ENCODE assay signal across 15 cellular contexts in genomic region chr6:111593516-111593824, GRCh38. TPM values are rescaled to one million over a fixed set of nuclear protein-coding genes. Genes with fewer than 3 reads are reported as not detected.
DNase-seq lines count a peak whose midpoint lies in the region; ATAC-seq and TF ChIP-seq lines count a peak whose summit lies in the region.
"Had no signal": no experiment of that assay in that cellular context is flagged by ENCODE, and none has a peak within 500 bp of the region (broad histone marks: within the 10 kb centered on the region; RNA-seq: fewer than 3 reads in every experiment).

No MANE protein-coding gene starts in this region.

- peak overlapping the region; percentile 31 for H3K4me3 Mint-ChIP-seq in type B pancreatic cell
- H3K4me3 Mint-ChIP-seq: activated naive CD8-positive, alpha-beta T cell; activated T-cell treated with anti-CD3 and anti-CD28 coated beads, Interleukin-2, amount 50 U/mL, for 4 hours; central memory CD8-positive, alpha-beta T cell had no signal

- H3K36me3 ChIP-seq in esophagus muscularis mucosa: peaks cover 0 to 9% (median 3%) of the 10 kb centered on the region in 4 donors
- H3K36me3 ChIP-seq in neuronal stem cell (replicated peaks in 1 of 2; ENCODE audit: control insufficient read depth in 2 of 2, insufficient read depth in 2 of 2, low read length in 2 of 2): peaks cover 0 to 1% of the 10 kb centered on the region in 2 donors

- no peak overlapping the region for H4K8ac ChIP-seq in neuronal stem cell (ENCODE audit: low read depth, low read length)

- no peak overlapping the region for H2BK15ac ChIP-seq in neuronal stem cell (ENCODE audit: low read length)

- no peak for ATAC-seq in GM19328 (IDR thresholded peaks at IDR 0.05; ENCODE audit: unreplicated experiment)
- ATAC-seq in left lobe of liver: no peak
- ATAC-seq: activated T-cell treated with anti-CD3 and anti-CD28 coated beads, Interleukin-2, amount 50 U/mL, for 4 hours had no signal

- H3K27me3 ChIP-seq in esophagus muscularis mucosa: no peaks in the 10 kb centered on the region
- H3K27me3 ChIP-seq in neuronal stem cell (ENCODE audit: control insufficient read depth in 3 of 3, insufficient read depth in 3 of 3, low read depth in 1 of 3, low read length in 3 of 3): no peaks in the 10 kb centered on the region
- H3K27me3 ChIP-seq: spleen had no signal

- peak overlapping the region; percentile 100 for H3K27ac ChIP-seq in RWPE1
- peak overlapping the region; percentile 80 to 88 (median 82) for H3K27ac ChIP-seq in esophagus muscularis mucosa (replicated peaks in 1 of 4)
- peak overlapping the region; percentile 48 for H3K27ac ChIP-seq in neuronal stem cell (replicated peaks; ENCODE audit: low read length)
- H3K27ac ChIP-seq: spleen had no signal

- H2BK5ac ChIP-seq in neuronal stem cell (ENCODE audit: low read length): no peak overlapping the region

- TF ChIP-seq CTCF in RWPE1 (conservative IDR thresholded peaks at IDR 0.05; ENCODE audit: low read depth) (no peak), esophagus muscularis mucosa (IDR thresholded peaks at IDR 0.05) (no peak), type B pancreatic cell (conservative IDR thresholded peaks at IDR 0.05) (no peak)

- H3K4me1 ChIP-seq in esophagus muscularis mucosa: peaks cover 66 to 77% (median 71%) of the 10 kb centered on the region in 4 donors
- H3K4me1 ChIP-seq in neuronal stem cell (ENCODE audit: control insufficient read depth in 2 of 2, insufficient read depth in 1 of 2, low read depth in 1 of 2, low read length in 2 of 2): peaks cover 3 to 15% of the 10 kb centered on the region in 2 donors

- H2BK12ac ChIP-seq in neuronal stem cell (ENCODE audit: low read length): no peak overlapping the region

- 64% methylated on average over 5 of the region's 5 CpGs for WGBS in esophagus muscularis mucosa
- WGBS in neuronal stem cell (ENCODE audit: extremely low coverage in 2 of 2, insufficient read length in 2 of 2, insufficient replicate concordance in 1 of 2), 2 donors: no CpG with 5 or more reads among the region's 5 CpGs

- DNase-seq in RWPE1 (ENCODE audit: low spot score) (no peak), esophagus muscularis mucosa (ENCODE audit: extremely low spot score) (no peak), neuronal stem cell (ENCODE audit: low spot score) (no peak), type B pancreatic cell (ENCODE audit: extremely low spot score, unreplicated experiment) (no peak), HK-2 (ENCODE audit: unreplicated experiment) (no peak), left lobe of liver (ENCODE audit: low spot score) (no peak)
- DNase-seq: activated CD4-positive, alpha-beta T cell treated with anti-CD3 and anti-CD28 coated beads, Interleukin-2, amount 50 U/mL, for 48 hours; activated T-cell treated with anti-CD3 and anti-CD28 coated beads, Interleukin-2, amount 50 U/mL, for 4 hours; DND-41; occipital lobe; spleen; stimulated activated naive CD4-positive, alpha-beta T cell had no signal

- no peak overlapping the region for H3K4ac ChIP-seq in neuronal stem cell (ENCODE audit: low read length)

- H3K23ac ChIP-seq in neuronal stem cell (ENCODE audit: low read depth, low read length, poor library complexity): no peak overlapping the region

- H3K4me3 ChIP-seq in esophagus muscularis mucosa: peak overlapping the region in 1 of 4 donors; percentile 33
- no peak overlapping the region for H3K4me3 ChIP-seq in neuronal stem cell (ENCODE audit: low read length in 2 of 2)
- H3K4me3 ChIP-seq: spleen had no signal

- H3K9me3 ChIP-seq in esophagus muscularis mucosa (no peaks in the 10 kb centered on the region), neuronal stem cell (replicated peaks in 1 of 2; ENCODE audit: control insufficient read depth in 2 of 2, insufficient read depth in 1 of 2, low read depth in 1 of 2, low read length in 2 of 2) (peaks cover 0 to 2% of the 10 kb centered on the region in 2 donors)
- H3K9me3 ChIP-seq: spleen had no signal

- H2BK120ac ChIP-seq in neuronal stem cell (ENCODE audit: low read depth, low read length): no peak overlapping the region

- TF ChIP-seq POLR2A in esophagus muscularis mucosa (IDR thresholded peaks at IDR 0.05; ENCODE audit: low read depth): no peak

- intact Hi-C loops in esophagus muscularis mucosa (cut with DNase I): no loop called here

- no peak overlapping the region for H3K4me2 ChIP-seq in neuronal stem cell (ENCODE audit: insufficient read depth, low read length, poor library complexity, severe bottlenecking)

- H3K79me1 ChIP-seq in neuronal stem cell (ENCODE audit: low read depth, low read length): no peaks in the 10 kb centered on the region

- no peak for TF ChIP-seq EP300 in esophagus muscularis mucosa (IDR thresholded peaks at IDR 0.05)

- peaks cover 29% of the 10 kb centered on the region for H3K36me3 Mint-ChIP-seq in type B pancreatic cell

- no peak overlapping the region for H2AFZ ChIP-seq in neuronal stem cell (ENCODE audit: low read length)

- CTCF ChIA-PET in RWPE1 (lab: Yijun Ruan, JAX): no interaction called here

- no peak overlapping the region for H3K9ac ChIP-seq in neuronal stem cell (ENCODE audit: low read depth, low read length, poor library complexity)

- POLR2A ChIA-PET in RWPE1 (lab: Yijun Ruan, JAX; ENCODE audit: low non-redundant PET): no interaction called here

- H3K27me3 Mint-ChIP-seq in type B pancreatic cell: no peaks in the 10 kb centered on the region
- H3K27me3 Mint-ChIP-seq: activated naive CD8-positive, alpha-beta T cell; central memory CD8-positive, alpha-beta T cell had no signal

- no peaks in the 10 kb centered on the region for H3K9me3 Mint-ChIP-seq in type B pancreatic cell
- H3K9me3 Mint-ChIP-seq: activated T-cell treated with anti-CD3 and anti-CD28 coated beads, Interleukin-2, amount 50 U/mL, for 4 hours; central memory CD8-positive, alpha-beta T cell had no signal

- H3K27ac Mint-ChIP-seq in type B pancreatic cell: peak overlapping the region; percentile 79
- H3K27ac Mint-ChIP-seq: activated naive CD8-positive, alpha-beta T cell had no signal

- H3K18ac ChIP-seq in neuronal stem cell (ENCODE audit: low read length): no peak overlapping the region

- H4K91ac ChIP-seq in neuronal stem cell (ENCODE audit: low read depth, low read length, poor library complexity): no peak overlapping the region

- no peak overlapping the region for H2AK5ac ChIP-seq in neuronal stem cell (ENCODE audit: low read depth, low read length)

- no peak overlapping the region for H3K14ac ChIP-seq in neuronal stem cell (ENCODE audit: low read length)

- H3K4me1 Mint-ChIP-seq in type B pancreatic cell (ENCODE audit: unreplicated experiment): peaks cover 47% of the 10 kb centered on the region

RNA-seq across cellular contexts. Expression of gene TRAF3IP2, which starts 12.2 kb away (rescaled TPM):
- total RNA-seq in esophagus muscularis mucosa: 10 to 100 TPM; 16.6 to 37.1 (median 32.4) TPM
- 2.5 TPM for polyA plus RNA-seq in neuronal stem cell (2013, experiment 1 of 2)
- 2.1 TPM for polyA plus RNA-seq in neuronal stem cell (2013, experiment 2 of 2)
- total RNA-seq in type B pancreatic cell (ENCODE audit: low replicate concordance): 26.3 and 47.8 TPM in 2 replicates
- total RNA-seq in left lobe of liver: 8.3 TPM

Comparison
In these comparisons a context has a peak if more than half of its experiments do, and no peak if none do; other contexts are left out.
1. H3K27ac ChIP-seq: peak in every context shown above with its lines; median percentile 100 in RWPE1; 82 in esophagus muscularis mucosa; 48 in neuronal stem cell.